In genomic region chr3:151156618-151157216, GRCh38 we compare ENCODE assay signal across 8 cellular contexts. TPM values are rescaled to one million over a fixed set of nuclear protein-coding genes. Genes with fewer than 3 reads are reported as not detected.
DNase-seq lines count a peak whose midpoint lies in the region; TF ChIP-seq lines count a peak whose summit lies in the region.

No MANE protein-coding gene starts in this region.

- H3K4me1 ChIP-seq in esophagus muscularis mucosa (no peaks in the 10 kb centered on the region), neuronal stem cell (ENCODE audit: control insufficient read depth in 2 of 2, insufficient read depth in 1 of 2, low read depth in 1 of 2, low read length in 2 of 2) (peaks cover 0 to 8% of the 10 kb centered on the region in 2 donors)

- no peak overlapping the region for H2BK15ac ChIP-seq in neuronal stem cell (ENCODE audit: low read length)

- WGBS in esophagus muscularis mucosa = 44% methylated on average over 3 of the region's 3 CpGs
- 100% methylated on average over 1 of the region's 3 CpGs; no CpG with 5 or more reads in 1 of the 2 donors for WGBS in neuronal stem cell (ENCODE audit: extremely low coverage in 2 of 2, insufficient read length in 2 of 2, insufficient replicate concordance in 1 of 2), 2 donors

- no peak overlapping the region for H2BK12ac ChIP-seq in neuronal stem cell (ENCODE audit: low read length)

- H3K23ac ChIP-seq in neuronal stem cell (ENCODE audit: low read depth, low read length, poor library complexity) = no peak overlapping the region

- H3K27me3 ChIP-seq in esophagus muscularis mucosa (no peaks in the 10 kb centered on the region), neuronal stem cell (ENCODE audit: control insufficient read depth in 3 of 3, insufficient read depth in 3 of 3, low read depth in 1 of 3, low read length in 3 of 3) (no peaks in the 10 kb centered on the region)

- H2BK120ac ChIP-seq in neuronal stem cell (ENCODE audit: low read depth, low read length) = no peak overlapping the region

- no peak overlapping the region for H2AFZ ChIP-seq in neuronal stem cell (ENCODE audit: low read length)

- no peak overlapping the region for H3K9ac ChIP-seq in neuronal stem cell (ENCODE audit: low read depth, low read length, poor library complexity)

- H3K27ac ChIP-seq in 22Rv1 (no peak overlapping the region), esophagus muscularis mucosa (replicated peaks in 1 of 4) (no peak overlapping the region), neuronal stem cell (replicated peaks; ENCODE audit: low read length) (no peak overlapping the region)

- DNase-seq in ELF-1 (ENCODE audit: low read depth, low spot score) = peak; percentile 58
- DNase-seq in HCEC 1CT = peak; percentile 57
- peak; percentile 86 for DNase-seq in NAMALWA (ENCODE audit: low spot score)
- peak; percentile 81 for DNase-seq in SK-MEL-5 (ENCODE audit: low read depth, low spot score)
- no peak for DNase-seq in esophagus muscularis mucosa (ENCODE audit: extremely low spot score)
- DNase-seq in neuronal stem cell (ENCODE audit: low spot score) = peak; percentile 61
- no peak for DNase-seq in occipital lobe (lab: John Stamatoyannopoulos, UW)

- in situ Hi-C loops in SK-MEL-5 (cut with HindIII; ENCODE audit: low pct_unique_long_range_greater_than_20kb, low sequenced_read_pairs) = no loop called here

- H3K18ac ChIP-seq in neuronal stem cell (ENCODE audit: low read length) = no peak overlapping the region

- H4K91ac ChIP-seq in neuronal stem cell (ENCODE audit: low read depth, low read length, poor library complexity) = no peak overlapping the region

- H2BK5ac ChIP-seq in neuronal stem cell (ENCODE audit: low read length) = no peak overlapping the region

- H4K8ac ChIP-seq in neuronal stem cell (ENCODE audit: low read depth, low read length) = no peak overlapping the region

- no peaks in the 10 kb centered on the region for H3K79me1 ChIP-seq in neuronal stem cell (ENCODE audit: low read depth, low read length)

- no peak for TF ChIP-seq POLR2A in esophagus muscularis mucosa (IDR thresholded peaks at IDR 0.05; ENCODE audit: low read depth)

- no peak overlapping the region for H3K4me2 ChIP-seq in neuronal stem cell (ENCODE audit: insufficient read depth, low read length, poor library complexity, severe bottlenecking)

- H3K4ac ChIP-seq in neuronal stem cell (ENCODE audit: low read length) = no peak overlapping the region

- peak; percentile 83 for TF ChIP-seq CTCF in 22Rv1 (IDR thresholded peaks at IDR 0.05)
- TF ChIP-seq CTCF in esophagus muscularis mucosa (IDR thresholded peaks at IDR 0.05) = peak in 2 of 3 experiments; percentile 25 to 44

- H3K36me3 ChIP-seq in esophagus muscularis mucosa (no peaks in the 10 kb centered on the region), neuronal stem cell (replicated peaks in 1 of 2; ENCODE audit: control insufficient read depth in 2 of 2, insufficient read depth in 2 of 2, low read length in 2 of 2) (peaks cover 6 to 13% of the 10 kb centered on the region in 2 donors)

- intact Hi-C loops in esophagus muscularis mucosa (cut with DNase I) = no loop called here

- H3K4me3 ChIP-seq in esophagus muscularis mucosa = no peak overlapping the region
- no peak overlapping the region for H3K4me3 ChIP-seq in neuronal stem cell (ENCODE audit: low read length in 2 of 2)

- H3K14ac ChIP-seq in neuronal stem cell (ENCODE audit: low read length) = no peak overlapping the region

- no peak for TF ChIP-seq EP300 in esophagus muscularis mucosa (IDR thresholded peaks at IDR 0.05)

- H3K9me3 ChIP-seq in esophagus muscularis mucosa (no peaks in the 10 kb centered on the region), neuronal stem cell (replicated peaks in 1 of 2; ENCODE audit: control insufficient read depth in 2 of 2, insufficient read depth in 1 of 2, low read depth in 1 of 2, low read length in 2 of 2) (no peaks in the 10 kb centered on the region)

- H2AK5ac ChIP-seq in neuronal stem cell (ENCODE audit: low read depth, low read length) = no peak overlapping the region

RNA-seq across cellular contexts. Expression of gene GPR171, which starts 46.3 kb away (rescaled TPM):
- not detected in 2 replicates for total RNA-seq in SK-MEL-5 (2014; rRNA removed; shearing (Covaris generic))
- not detected in 2 replicates for polyA plus RNA-seq in SK-MEL-5 (2015; cell fraction: cytosol; rRNA removed)
- polyA plus RNA-seq in SK-MEL-5 (2015; cell fraction: nucleus; rRNA removed) = not detected in 2 replicates
- 1 to 10 TPM in 2 of 4 donors, under 1 TPM in 2; 0.46 to 3.7 (median 1.3) TPM for total RNA-seq in esophagus muscularis mucosa
- not detected for polyA plus RNA-seq in neuronal stem cell (2013, experiment 1 of 2)
- not detected for polyA plus RNA-seq in neuronal stem cell (2013, experiment 2 of 2)
- total RNA-seq in occipital lobe = not detected

Comparison
In these comparisons a context has a peak if more than half of its experiments do, and no peak if none do; other contexts are left out.
1. DNase-seq: peak in ELF-1 (single experiment), HCEC 1CT (single experiment), NAMALWA (single experiment), SK-MEL-5 (single experiment) and neuronal stem cell (single experiment); none in esophagus muscularis mucosa (single experiment) and occipital lobe (single experiment).